ENCODE assay signal across 26 cellular contexts in the genomic region with DNA sequence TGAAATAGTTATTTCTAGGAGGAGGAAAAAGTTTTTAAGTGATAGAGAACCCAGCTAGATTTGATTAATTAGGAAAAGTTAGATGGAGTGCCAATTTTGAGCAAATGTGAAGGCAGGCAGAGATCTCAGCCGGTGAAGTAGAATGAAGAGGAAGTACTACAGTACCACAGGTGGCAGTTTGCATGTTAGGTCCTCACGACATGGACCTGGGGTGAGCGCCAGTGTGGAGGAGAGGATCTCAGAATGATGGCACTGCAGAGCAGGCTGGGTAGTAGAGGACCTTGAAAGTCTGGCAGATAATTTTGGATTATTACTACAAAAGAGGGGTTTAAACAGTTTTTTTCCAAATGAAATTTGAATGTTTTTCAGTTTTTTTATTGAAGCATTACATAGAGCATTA.
"Had no signal": no experiment of that assay in that cellular context is flagged by ENCODE, and none has a peak within 500 bp of the region (broad histone marks: within the 10 kb centered on the region; RNA-seq: fewer than 3 reads in every experiment).

No MANE protein-coding gene starts in this region.

- H3K9me3 ChIP-seq: gastrocnemius medialis, left lung, right lobe of liver, stomach, testis, tibial nerve, upper lobe of left lung, uterus had no signal

- H3K27me3 ChIP-seq: dorsolateral prefrontal cortex, gastrocnemius medialis, hepatocyte, left lung, neural progenitor cell, right lobe of liver, stomach, testis, tibial nerve, upper lobe of left lung, uterus had no signal

- H3K4me3 ChIP-seq: dorsolateral prefrontal cortex, gastrocnemius medialis, hepatocyte, left lung, neural progenitor cell, right lobe of liver, stomach, testis, tibial nerve, upper lobe of left lung, uterus had no signal

- ATAC-seq: gastrocnemius medialis; left cardiac atrium; left lung; naive thymus-derived CD4-positive, alpha-beta T cell had no signal

- FAIRE-seq: colon, small intestine had no signal

- H3K79me2 ChIP-seq: parathyroid adenoma had no signal

- H3K4me2 ChIP-seq: hepatocyte, neural progenitor cell had no signal

- H3K4me1 ChIP-seq: gastrocnemius medialis, left lung, neural progenitor cell, parathyroid adenoma, testis, upper lobe of left lung, uterus had no signal

- H3K9ac ChIP-seq: neural progenitor cell, parathyroid adenoma had no signal

- H3K36me3 ChIP-seq: left lung, right lobe of liver, uterus had no signal

- DNase-seq: dorsolateral prefrontal cortex; effector CD4-positive, alpha-beta T cell; gastrocnemius medialis; head of caudate nucleus; left cardiac atrium; left lung; mesendoderm; midbrain; naive thymus-derived CD4-positive, alpha-beta T cell; right lobe of liver; small intestine; stimulated activated CD4-positive, alpha-beta T cell treated with anti-CD3 and anti-CD28 coated beads, Interleukin-12 subunit alpha, Interleukin-12 subunit beta, amount 100 ng/mL, for 4 hours; stimulated activated CD4-positive, alpha-beta T cell treated with anti-CD3 and anti-CD28 coated beads, Interleukin-1b, Interleukin-23, amount 100 ng/mL, for 48 hours; stimulated activated CD4-positive, alpha-beta T cell treated with anti-CD3 and anti-CD28 coated beads, Interleukin-4, amount 100 ng/mL, for 1 hour; stimulated activated CD8-positive, alpha-beta memory T cell treated with anti-CD3 and anti-CD28 coated beads, Interleukin-4, amount 100 ng/mL, for 48 hours; stimulated activated naive CD4-positive, alpha-beta T cell treated with Interleukin-2 at 50 U/mL for 16 hours; stomach; substantia nigra; testis; upper lobe of left lung; uterus had no signal

- H3K27ac ChIP-seq: gastrocnemius medialis, hepatocyte, left lung, neural progenitor cell, parathyroid adenoma, right lobe of liver, stomach, testis, tibial nerve, upper lobe of left lung, uterus had no signal

- H2AFZ ChIP-seq: hepatocyte, neural progenitor cell, parathyroid adenoma had no signal
